9 cellular contexts compared by ENCODE assay signal in the genomic region with DNA sequence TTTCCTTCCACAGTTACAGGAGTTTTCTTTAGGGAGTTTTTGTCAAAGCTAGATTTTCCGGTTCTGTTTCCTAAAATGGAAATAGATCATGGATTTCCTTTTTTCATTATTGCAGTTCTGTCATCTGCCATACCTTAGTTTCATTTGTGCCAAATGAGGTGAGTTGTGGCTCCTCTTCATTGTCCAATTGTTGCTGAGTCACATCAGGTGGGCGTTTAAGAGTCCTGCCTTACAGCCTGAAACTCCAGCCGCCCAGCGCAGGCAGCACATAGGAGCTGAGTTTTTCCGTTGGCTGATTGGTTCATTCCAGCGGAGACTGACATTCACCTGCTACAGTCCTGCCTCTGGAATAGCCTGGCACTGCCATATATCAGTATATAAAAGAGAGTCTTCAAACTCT. TPM values are rescaled to one million over a fixed set of nuclear protein-coding genes. Genes with fewer than 3 reads are reported as not detected.
DNase-seq lines count a peak whose midpoint lies in the region; ATAC-seq and TF ChIP-seq lines count a peak whose summit lies in the region.
"Had no signal": no experiment of that assay in that cellular context is flagged by ENCODE, and none has a peak within 500 bp of the region (broad histone marks: within the 10 kb centered on the region; RNA-seq: fewer than 3 reads in every experiment).

No MANE protein-coding gene starts in this region.

- H3K9me3 ChIP-seq in gastroesophageal sphincter: no peaks in the 10 kb centered on the region

- no peak for TF ChIP-seq POLR2A in gastroesophageal sphincter (IDR thresholded peaks at IDR 0.05)

- TF ChIP-seq EP300 in gastroesophageal sphincter (IDR thresholded peaks at IDR 0.05): no peak

- H3K4me1 ChIP-seq in gastroesophageal sphincter: peaks cover 0 to 62% (median 30%) of the 10 kb centered on the region in 3 donors

- peaks cover 49% of the 10 kb centered on the region for H3K4me1 Mint-ChIP-seq in stimulated activated memory B cell treated with anti-CD40 and anti-IgM and Interleukin-4, amounts not matched to agents 10 μg/mL and 1 μg/mL and 100 μg/mL, for 72 hours

- no peaks in the 10 kb centered on the region for H3K36me3 ChIP-seq in gastroesophageal sphincter

- peak; percentile 24 for ATAC-seq in gastroesophageal sphincter
- no peak for ATAC-seq in stimulated activated memory B cell treated with anti-CD40 and anti-IgM and Interleukin-4, amounts not matched to agents 10 μg/mL and 1 μg/mL and 100 μg/mL, for 72 hours
- no peak for ATAC-seq in HG02623 (IDR thresholded peaks at IDR 0.05; ENCODE audit: unreplicated experiment)

- H3K36me3 Mint-ChIP-seq in stimulated activated memory B cell treated with anti-CD40 and anti-IgM and Interleukin-4, amounts not matched to agents 10 μg/mL and 1 μg/mL and 100 μg/mL, for 72 hours: peaks cover 39% of the 10 kb centered on the region

- H3K27me3 Mint-ChIP-seq in stimulated activated memory B cell treated with anti-CD40 and anti-IgM and Interleukin-4, amounts not matched to agents 10 μg/mL and 1 μg/mL and 100 μg/mL, for 72 hours: no peaks in the 10 kb centered on the region

- H3K27ac Mint-ChIP-seq in stimulated activated memory B cell treated with anti-CD40 and anti-IgM and Interleukin-4, amounts not matched to agents 10 μg/mL and 1 μg/mL and 100 μg/mL, for 72 hours: peak overlapping the region; percentile 77

- DNase-seq in HT-29 (ENCODE audit: low spot score) (peak; percentile 58), NAMALWA (ENCODE audit: low spot score) (no peak), NCI-H1092 (lab: John Stamatoyannopoulos, UW) (no peak), NCI-H2196 treated with DMSO at 0.1 percent for 48 hours (lab: John Stamatoyannopoulos, UW; ENCODE audit: unreplicated experiment) (no peak)
- DNase-seq: activated T-cell treated with anti-CD3 and anti-CD28 coated beads, Interleukin-2, amount 50 U/mL, for 48 hours had no signal

- H3K27ac ChIP-seq in VCaP (peak overlapping the region; percentile 99), gastroesophageal sphincter (peak overlapping the region; percentile 31 to 74 (median 72))

- H3K27me3 ChIP-seq in gastroesophageal sphincter: no peaks in the 10 kb centered on the region

- no peaks in the 10 kb centered on the region for H3K9me3 Mint-ChIP-seq in stimulated activated memory B cell treated with anti-CD40 and anti-IgM and Interleukin-4, amounts not matched to agents 10 μg/mL and 1 μg/mL and 100 μg/mL, for 72 hours

- no peak overlapping the region for H3K4me3 ChIP-seq in gastroesophageal sphincter

- 9 to 33% methylated on average over 6 of the region's 6 CpGs for WGBS in gastroesophageal sphincter (ENCODE audit: low coverage in 1 of 2), 2 donors

- TF ChIP-seq CTCF in VCaP (conservative IDR thresholded peaks at IDR 0.05) (no peak), gastroesophageal sphincter (IDR thresholded peaks at IDR 0.05) (no peak)

- H3K4me3 Mint-ChIP-seq in stimulated activated memory B cell treated with anti-CD40 and anti-IgM and Interleukin-4, amounts not matched to agents 10 μg/mL and 1 μg/mL and 100 μg/mL, for 72 hours: no peak overlapping the region

RNA-seq across cellular contexts. Expression of a gene that starts 14.1 kb away (rescaled TPM):
- total RNA-seq in HT-29 (2014; rRNA removed; shearing (Covaris generic)): 88.1 and 94.8 TPM in 2 replicates
- total RNA-seq in gastroesophageal sphincter: 10 to 100 TPM; 16.1 to 64.1 (median 18.3) TPM

RNA-seq across cellular contexts. Expression of a gene that starts 15.1 kb away (rescaled TPM):
- 17.3 and 17.9 TPM in 2 replicates for total RNA-seq in HT-29 (2014; rRNA removed; shearing (Covaris generic))
- total RNA-seq in gastroesophageal sphincter: 10 to 100 TPM in 1 of 4 donors, 1 to 10 TPM in 3; 5.3 to 11.4 (median 8.6) TPM

RNA-seq across cellular contexts. Expression of a gene that starts 45.4 kb away (rescaled TPM):
- 365 and 392 TPM in 2 replicates for total RNA-seq in HT-29 (2014; rRNA removed; shearing (Covaris generic))
- total RNA-seq in gastroesophageal sphincter: 10 to 100 TPM; 46.1 to 85.8 (median 57.5) TPM
